Comparison of ENCODE assay signal across 1 cellular context in genomic region chr12:104177663-104178501, GRCh38.
TF ChIP-seq lines count a peak whose summit lies in the region.

No MANE protein-coding gene starts in this region.

TF ChIP-seq in HEK293, 187 proteins besides CTCF, POLR2A, EP300 and RAD21 (continued from another document):
- TF ChIP-seq ZNF639 (tag by site-specific recombination; IDR thresholded peaks at IDR 0.05) (no peak), ZNF791 (tag by site-specific recombination; IDR thresholded peaks at IDR 0.05) (no peak), ZNF350 (tag by site-specific recombination; IDR thresholded peaks at IDR 0.05) (no peak), ZNF549 (tag by site-specific recombination; IDR thresholded peaks at IDR 0.05) (no peak), ZNF146 (tag by site-specific recombination; IDR thresholded peaks at IDR 0.05) (no peak), ZBTB21 (tag by site-specific recombination; IDR thresholded peaks at IDR 0.05) (no peak), ZNF366 (tag by site-specific recombination; conservative IDR thresholded peaks at IDR 0.05) (0 out of 2 replicates have a peak, but pooled peaks have one; percentile 20), PRDM1 (tag by site-specific recombination; IDR thresholded peaks at IDR 0.05) (peak; percentile 47; the same call in 1 of the 2 replicates), ZNF670 (tag by site-specific recombination; IDR thresholded peaks at IDR 0.05; ENCODE audit: low read depth) (no peak), ZNF157 (tag by site-specific recombination; IDR thresholded peaks at IDR 0.05) (no peak), ZNF596 (tag by site-specific recombination; IDR thresholded peaks at IDR 0.05) (no peak), TCF7L2 (IDR thresholded peaks at IDR 0.05; ENCODE audit: borderline replicate concordance, low read depth, low read length) (no peak), KLF1 (tag by site-specific recombination; IDR thresholded peaks at IDR 0.05) (no peak), GLIS1 (tag by site-specific recombination; IDR thresholded peaks at IDR 0.05) (peak; percentile 80), ZNF624 (tag by site-specific recombination; IDR thresholded peaks at IDR 0.05) (no peak)
- TF ChIP-seq, protein P1, sequence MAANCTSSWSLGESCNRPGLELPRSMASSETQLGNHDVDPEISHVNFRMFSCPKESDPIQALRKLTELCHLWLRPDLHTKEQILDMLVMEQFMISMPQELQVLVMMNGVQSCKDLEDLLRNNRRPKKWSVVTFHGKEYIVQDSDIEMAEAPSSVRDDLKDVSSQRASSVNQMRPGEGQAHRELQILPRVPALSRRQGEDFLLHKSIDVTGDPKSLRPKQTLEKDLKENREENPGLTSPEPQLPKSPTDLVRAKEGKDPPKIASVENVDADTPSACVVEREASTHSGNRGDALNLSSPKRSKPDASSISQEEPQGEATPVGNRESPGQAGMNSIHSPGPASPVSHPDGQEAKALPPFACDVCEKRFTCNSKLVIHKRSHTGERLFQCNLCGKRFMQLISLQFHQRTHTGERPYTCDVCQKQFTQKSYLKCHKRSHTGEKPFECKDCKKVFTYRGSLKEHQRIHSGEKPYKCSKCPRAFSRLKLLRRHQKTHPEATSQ (tag by site-specific recombination; IDR thresholded peaks at IDR 0.05): no peak
